Comparison of ENCODE assay signal across 8 cellular contexts in the genomic region with DNA sequence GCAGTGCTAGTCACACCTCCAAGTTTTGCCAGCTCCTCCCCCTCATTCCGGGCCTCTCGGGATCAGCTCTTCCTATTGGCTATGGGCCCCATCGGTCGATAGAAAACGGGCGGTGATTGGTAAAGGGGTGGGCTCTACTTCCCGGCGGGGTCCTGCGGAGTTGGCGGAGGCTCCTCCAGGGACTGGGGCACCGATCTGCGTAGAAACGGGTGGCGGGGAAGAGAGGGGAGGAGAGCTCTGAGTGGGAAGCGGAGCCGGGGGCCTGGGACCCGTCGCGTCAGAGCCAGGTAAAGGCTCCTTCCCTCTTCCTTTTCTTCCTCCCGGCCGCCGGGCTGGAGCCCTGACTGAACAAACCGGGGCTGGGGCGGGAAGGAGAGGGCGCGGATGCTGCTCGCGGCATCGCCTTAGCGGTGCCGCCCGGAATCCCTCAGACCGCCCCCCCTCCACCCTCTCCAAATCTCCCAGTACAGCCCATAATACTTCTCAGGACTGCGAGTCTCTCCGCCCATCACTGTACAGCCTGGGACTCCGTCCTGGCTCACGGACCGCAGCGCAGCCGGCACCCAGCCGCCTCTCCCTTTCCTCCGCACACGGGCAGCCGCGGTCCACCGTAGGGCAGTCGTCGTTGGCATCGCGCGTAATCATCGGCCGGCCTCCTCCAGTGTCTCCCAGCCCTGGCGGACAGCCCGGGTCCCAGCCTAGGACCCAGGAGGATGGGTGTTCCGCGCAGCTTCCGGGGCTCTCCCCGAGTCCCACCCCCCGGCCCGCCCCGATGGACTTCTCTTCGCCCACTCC. TPM values are rescaled to one million over a fixed set of nuclear protein-coding genes. Genes with fewer than 3 reads are reported as not detected.
DNase-seq lines count a peak whose midpoint lies in the region; ATAC-seq and TF ChIP-seq lines count a peak whose summit lies in the region.
"Not testable (repeated sequence)": the region's sequence is repeated elsewhere in the genome, so short reads cannot be mapped to it uniquely, and the experiment has no call there.

A gene (plus strand): TSS at position 178 of the 795 bp plus-strand sequence. CDS start 2,430 bp downstream, outside the sequence.

- H3K27ac Mint-ChIP-seq in central memory CD8-positive, alpha-beta T cell (ENCODE audit: low read depth) = peak within 1 kb of the TSS; percentile 63

- TF ChIP-seq CTCF in retinal pigment epithelial cell (conservative IDR thresholded peaks at IDR 0.05; ENCODE audit: low read depth, low read length) = not testable (repeated sequence)

- ATAC-seq in GM18907 (IDR thresholded peaks at IDR 0.05; ENCODE audit: unreplicated experiment) = peak; percentile 21
- peak; percentile 1 for ATAC-seq in HG03378 (IDR thresholded peaks at IDR 0.05; ENCODE audit: unreplicated experiment)
- peak; percentile 0 for ATAC-seq in central memory CD8-positive, alpha-beta T cell (replicated peaks; ENCODE audit: extremely low read depth, poor library complexity, severe bottlenecking)

- H3K9me3 ChIP-seq in iPS-18c (ENCODE audit: control insufficient read depth, insufficient read depth, low read length) = not testable (repeated sequence)

- H3K4me1 Mint-ChIP-seq in central memory CD8-positive, alpha-beta T cell = not testable (repeated sequence)

- H3K4me3 ChIP-seq in iPS-18c (ENCODE audit: insufficient read depth, low read depth, low read length) (peak within 1 kb of the TSS; percentile 31; the same call in 1 of the 2 replicates), retinal pigment epithelial cell (ENCODE audit: low read length) (peak within 1 kb of the TSS; percentile 50)

- H3K36me3 Mint-ChIP-seq in central memory CD8-positive, alpha-beta T cell (ENCODE audit: insufficient read depth) = not testable (repeated sequence)

- DNase-seq in NCI-H524 treated with DMSO at 0.1 percent for 48 hours (lab: John Stamatoyannopoulos, UW) (peak; percentile 1), ureter (ENCODE audit: low spot score) (peak; percentile 67)
- DNase-seq in activated CD4-positive, alpha-beta T cell treated with anti-CD3 and anti-CD28 coated beads for 4 hours = peak; percentile 31 to 33
- peak; percentile 23 to 41 for DNase-seq in central memory CD8-positive, alpha-beta T cell (ENCODE audit: low spot score in 2 of 2)
- not testable (repeated sequence) for DNase-seq in retinal pigment epithelial cell (ENCODE audit: low read depth)

- H3K27me3 Mint-ChIP-seq in central memory CD8-positive, alpha-beta T cell = not testable (repeated sequence)

- H3K4me3 Mint-ChIP-seq in central memory CD8-positive, alpha-beta T cell = peak within 1 kb of the TSS; percentile 82

- H3K9me3 Mint-ChIP-seq in central memory CD8-positive, alpha-beta T cell = not testable (repeated sequence)

RNA-seq across cellular contexts. Expression of the gene that starts here (rescaled TPM):
- 58.9 TPM for total RNA-seq in ureter
